32 cellular contexts compared by ENCODE assay signal in genomic region chr5:126515337-126515736, GRCh38.
DNase-seq lines count a peak whose midpoint lies in the region; ATAC-seq, FAIRE-seq and TF ChIP-seq lines count a peak whose summit lies in the region.
"Had no signal": no experiment of that assay in that cellular context is flagged by ENCODE, and none has a peak within 500 bp of the region (broad histone marks: within the 10 kb centered on the region; RNA-seq: fewer than 3 reads in every experiment).

No MANE protein-coding gene starts in this region.

- H3K9me3 ChIP-seq in smooth muscle cell (replicated peaks; ENCODE audit: low read depth) = no peaks in the 10 kb centered on the region
- H3K9me3 ChIP-seq: prostate gland, tibial artery had no signal

- peak; percentile 41 for FAIRE-seq in D721Med (lab: Jason Lieb, UNC)
- FAIRE-seq: H54, TTC549 had no signal

- intact Hi-C loops in MCF 10A (cut with micrococcal nuclease) = loop anchor here (5.0 kb wide), 1 partner anchor 1108 kb away; no protein-coding TSS in a partner anchor

- no peak for DNase-seq in D721Med (ENCODE audit: insufficient read length, low spot score)
- DNase-seq in OCI-M1 (lab: John Stamatoyannopoulos, UW) = peak; percentile 19
- DNase-seq in MCF 10A (ENCODE audit: unreplicated experiment) = no peak
- no peak for DNase-seq in smooth muscle cell (lab: John Stamatoyannopoulos, UW; ENCODE audit: unreplicated experiment)
- DNase-seq in MV-4-11 (lab: John Stamatoyannopoulos, UW) = no peak
- DNase-seq in DMS 273 (lab: John Stamatoyannopoulos, UW; ENCODE audit: unreplicated experiment) = no peak
- DNase-seq: activated CD4-positive, alpha-beta memory T cell treated with anti-CD3 and anti-CD28 coated beads for 36 hours; activated CD4-positive, CD25-positive, alpha-beta regulatory T cell treated with anti-CD3 and anti-CD28 coated beads, Interleukin-2, amount 50 U/mL, for 72 hours; activated CD8-positive, alpha-beta memory T cell treated with anti-CD3 and anti-CD28 coated beads, Interleukin-2, amount 50 U/mL, for 48 hours; C1 segment of cervical spinal cord; COR-L47; DMS79 treated with DMSO at 0.1 percent for 48 hours; GF-D8; hippocampal formation; immature natural killer cell; mesenchymal stem cell; NCI-H1417 treated with DMSO at 0.1 percent for 48 hours; NCI-H2107; NCI-H510A; SIG-M5; stimulated activated CD4-positive, alpha-beta T cell treated with anti-CD3 and anti-CD28 coated beads, Interleukin-15, amount 100 ng/mL, for 24 hours; stimulated activated naive CD8-positive, alpha-beta T cell treated with anti-CD3 and anti-CD28 coated beads, Interleukin-15, amount 100 ng/mL, for 72 hours; tibial artery had no signal

- CTCF ChIA-PET in MCF 10A (lab: Yijun Ruan, JAX) = interaction anchor here (0.6 to 2.9 kb wide), 5 partner anchors 15 to 1868 kb away, joined by 3 to 11 read pairs (median 8); no protein-coding TSS in a partner anchor

- no peak overlapping the region for H3K4me3 ChIP-seq in smooth muscle cell
- H3K4me3 ChIP-seq: prostate gland, tibial artery had no signal

- H2AFZ ChIP-seq in smooth muscle cell (ENCODE audit: low read depth) = peak overlapping the region; percentile 34

- no peak overlapping the region for H3K9ac ChIP-seq in smooth muscle cell (ENCODE audit: low read depth)

- no peaks in the 10 kb centered on the region for H3K79me2 ChIP-seq in smooth muscle cell (ENCODE audit: low read depth)

- peak overlapping the region; percentile 55 for H3K27ac ChIP-seq in smooth muscle cell (ENCODE audit: low read depth)
- H3K27ac ChIP-seq: tibial artery had no signal

- peaks cover 6% of the 10 kb centered on the region for H3K4me1 ChIP-seq in smooth muscle cell (ENCODE audit: low read depth)

- no peak overlapping the region for H3K4me3 Mint-ChIP-seq in MCF 10A (ENCODE audit: unreplicated experiment)
- H3K4me3 Mint-ChIP-seq: activated CD4-positive, alpha-beta memory T cell treated with anti-CD3 and anti-CD28 coated beads for 36 hours; activated naive CD8-positive, alpha-beta T cell; immature natural killer cell; stimulated activated naive CD8-positive, alpha-beta T cell treated with anti-CD3 and anti-CD28 coated beads, Interleukin-15, amount 100 ng/mL, for 72 hours had no signal

- H3K27ac Mint-ChIP-seq in MCF 10A (ENCODE audit: low read depth, unreplicated experiment) = peak overlapping the region; percentile 44
- H3K27ac Mint-ChIP-seq: activated CD4-positive, alpha-beta memory T cell treated with anti-CD3 and anti-CD28 coated beads for 36 hours; activated naive CD8-positive, alpha-beta T cell; activated T-helper 2 cell treated with anti-CD3 and anti-CD28 coated beads, Interferon-gamma antibody, Interleukin-2, Interleukin-4, amounts not matched to agents 10 μg/mL and 5 μg/mL and 100 μg/mL, durations not matched to agents 14 hours and 24 hours and 36 hours; immature natural killer cell; stimulated activated naive CD8-positive, alpha-beta T cell treated with anti-CD3 and anti-CD28 coated beads, Interleukin-15, amount 100 ng/mL, for 72 hours had no signal

- no TSS peak for BruUV-seq in MCF 10A (replicated peaks; lab: Mats Ljungman, UMichigan)

- POLR2A ChIA-PET in MCF 10A (lab: Yijun Ruan, JAX) = interaction anchor here (0.9 to 4.5 kb wide), 4 partner anchors 15 to 81 kb away, joined by 3 to 23 read pairs (median 8); partner anchors contain the start of gene ALDH7A1

- no peaks in the 10 kb centered on the region for H3K36me3 Mint-ChIP-seq in MCF 10A (ENCODE audit: insufficient read depth, unreplicated experiment)
- H3K36me3 Mint-ChIP-seq: activated CD4-positive, alpha-beta memory T cell treated with anti-CD3 and anti-CD28 coated beads for 36 hours had no signal

- H3K27me3 ChIP-seq in smooth muscle cell (ENCODE audit: low read depth) = no peaks in the 10 kb centered on the region
- H3K27me3 ChIP-seq: tibial artery had no signal

- no peaks in the 10 kb centered on the region for H3F3A ChIP-seq in smooth muscle cell (ENCODE audit: low read depth)

- H3K4me1 Mint-ChIP-seq in MCF 10A (ENCODE audit: insufficient read depth, unreplicated experiment) = peaks cover 26% of the 10 kb centered on the region
- H3K4me1 Mint-ChIP-seq: immature natural killer cell had no signal

- H3K36me3 ChIP-seq in smooth muscle cell (ENCODE audit: low read depth) = no peaks in the 10 kb centered on the region
- H3K36me3 ChIP-seq: prostate gland, tibial artery had no signal

- no peak for TF ChIP-seq CTCF in D721Med (IDR thresholded peaks at IDR 0.05; ENCODE audit: insufficient read depth, missing control alignments)
- no peak for TF ChIP-seq CTCF in MCF 10A (IDR thresholded peaks at IDR 0.05; ENCODE audit: unreplicated experiment)
- no peak for TF ChIP-seq CTCF in smooth muscle cell (IDR thresholded peaks at IDR 0.05; ENCODE audit: borderline replicate concordance, insufficient read depth, poor library complexity, severe bottlenecking)

- H3K4me2 ChIP-seq in smooth muscle cell = no peak overlapping the region

- H3K27me3 Mint-ChIP-seq in MCF 10A (ENCODE audit: insufficient read depth, unreplicated experiment) = no peaks in the 10 kb centered on the region
- H3K27me3 Mint-ChIP-seq: activated naive CD8-positive, alpha-beta T cell; stimulated activated naive CD8-positive, alpha-beta T cell treated with anti-CD3 and anti-CD28 coated beads, Interleukin-15, amount 100 ng/mL, for 72 hours had no signal

- no peaks in the 10 kb centered on the region for H4K20me1 ChIP-seq in smooth muscle cell (ENCODE audit: low read depth)

- no peaks in the 10 kb centered on the region for H3K9me3 Mint-ChIP-seq in MCF 10A (ENCODE audit: unreplicated experiment)
- H3K9me3 Mint-ChIP-seq: activated CD4-positive, alpha-beta memory T cell treated with anti-CD3 and anti-CD28 coated beads for 36 hours; activated T-helper 2 cell treated with anti-CD3 and anti-CD28 coated beads, Interferon-gamma antibody, Interleukin-2, Interleukin-4, amounts not matched to agents 10 μg/mL and 5 μg/mL and 100 μg/mL, durations not matched to agents 14 hours and 24 hours and 36 hours; immature natural killer cell; stimulated activated naive CD8-positive, alpha-beta T cell treated with anti-CD3 and anti-CD28 coated beads, Interleukin-15, amount 100 ng/mL, for 72 hours had no signal

- ATAC-seq in GM18511 (IDR thresholded peaks at IDR 0.05; ENCODE audit: unreplicated experiment) = no peak
- ATAC-seq in GM21786 (IDR thresholded peaks at IDR 0.05; ENCODE audit: unreplicated experiment) = no peak
- ATAC-seq: Panc1; sciatic nerve; stimulated activated naive CD8-positive, alpha-beta T cell treated with anti-CD3 and anti-CD28 coated beads, Interleukin-15, amount 100 ng/mL, for 72 hours had no signal
